8 cellular contexts compared by ENCODE assay signal in genomic region chr11:33699515-33700424, GRCh38. TPM values are rescaled to one million over a fixed set of nuclear protein-coding genes. Genes with fewer than 3 reads are reported as not detected.
A peak's percentile ranks its signal among the peaks of the same experiment; 100 is the strongest.
DNase-seq lines count a peak whose midpoint lies in the region; ATAC-seq and TF ChIP-seq lines count a peak whose summit lies in the region.

No MANE protein-coding gene starts in this region.

- POLR2A ChIA-PET in activated CD8-positive, alpha-beta T cell treated with anti-CD3 and anti-CD28 coated beads, Interleukin-2, amount 10 ng/mL, durations not matched to agents 7 days and 5 days (lab: Charles Lee): interaction anchor here (0.6 to 1.5 kb wide), 4 partner anchors 17 to 950 kb away, joined by 3 to 5 read pairs (median 3); partner anchors contain the start of gene CD59

- H3K27ac Mint-ChIP-seq in activated CD8-positive, alpha-beta T cell treated with anti-CD3 and anti-CD28 coated beads, Interleukin-2, amount 10 ng/mL, durations not matched to agents 7 days and 5 days: peak overlapping the region; percentile 14

- peaks cover 25% of the 10 kb centered on the region for H3K27me3 Mint-ChIP-seq in activated CD8-positive, alpha-beta T cell treated with anti-CD3 and anti-CD28 coated beads, Interleukin-2, amount 10 ng/mL, durations not matched to agents 7 days and 5 days (ENCODE audit: low read depth)

- H3K4me3 ChIP-seq in HFF-Myc (replicated peaks; ENCODE audit: low read depth, low read length) (peak overlapping the region; percentile 37), right cardiac atrium (ENCODE audit: low read length) (peak overlapping the region; percentile 65), skin epidermis (peak overlapping the region; percentile 32 to 57 (median 47))

- WGBS in right cardiac atrium: 44% methylated on average over 31 of the region's 31 CpGs

- no peak for TF ChIP-seq CTCF in HFF-Myc (IDR thresholded peaks at IDR 0.05; ENCODE audit: low read depth, low read length, missing control alignments)

- no peaks in the 10 kb centered on the region for H3K9me3 ChIP-seq in right cardiac atrium (ENCODE audit: control insufficient read depth, low read length)

- no peaks in the 10 kb centered on the region for H3K9me3 Mint-ChIP-seq in activated CD8-positive, alpha-beta T cell treated with anti-CD3 and anti-CD28 coated beads, Interleukin-2, amount 10 ng/mL, durations not matched to agents 7 days and 5 days (ENCODE audit: insufficient read depth)

- peaks cover 24% of the 10 kb centered on the region for H3K4me1 Mint-ChIP-seq in activated CD8-positive, alpha-beta T cell treated with anti-CD3 and anti-CD28 coated beads, Interleukin-2, amount 10 ng/mL, durations not matched to agents 7 days and 5 days (ENCODE audit: low read depth)

- CTCF ChIA-PET in activated CD8-positive, alpha-beta T cell treated with anti-CD3 and anti-CD28 coated beads, Interleukin-2, amount 10 ng/mL, durations not matched to agents 7 days and 5 days (lab: Charles Lee): interaction anchor here (1.7 to 3.5 kb wide), 3 partner anchors 16 to 43 kb away, joined by 4 to 19 read pairs (median 6); partner anchors contain the start of gene CD59

- H3K4me1 ChIP-seq in right cardiac atrium (ENCODE audit: control insufficient read depth, insufficient read depth, low read length): peaks cover 14% of the 10 kb centered on the region

- H3K27ac ChIP-seq in right cardiac atrium (ENCODE audit: low read length): peak overlapping the region; percentile 14
- peak overlapping the region; percentile 31 to 95 (median 84) for H3K27ac ChIP-seq in skin epidermis

- H3K36me3 Mint-ChIP-seq in activated CD8-positive, alpha-beta T cell treated with anti-CD3 and anti-CD28 coated beads, Interleukin-2, amount 10 ng/mL, durations not matched to agents 7 days and 5 days (ENCODE audit: low read depth): no peaks in the 10 kb centered on the region

- intact Hi-C loops in right cardiac atrium (cut with DNase I): no loop called here

- ATAC-seq in activated CD8-positive, alpha-beta T cell treated with anti-CD3 and anti-CD28 coated beads, Interleukin-2, amount 10 ng/mL, durations not matched to agents 7 days and 5 days: no peak
- no peak for ATAC-seq in right cardiac atrium
- ATAC-seq in HG03520 (IDR thresholded peaks at IDR 0.05; ENCODE audit: unreplicated experiment): no peak

- no peaks in the 10 kb centered on the region for H3K27me3 ChIP-seq in right cardiac atrium (ENCODE audit: control insufficient read depth, insufficient read depth)

- no peak for DNase-seq in HFF-Myc (ENCODE audit: extremely low read depth, low read depth)
- DNase-seq in activated CD8-positive, alpha-beta T cell treated with anti-CD3 and anti-CD28 coated beads, Interleukin-2, amount 10 ng/mL, durations not matched to agents 7 days and 5 days: no peak
- peak; percentile 64 to 84 (median 77) for DNase-seq in right cardiac atrium
- no peak for DNase-seq in GOT3 (lab: John Stamatoyannopoulos, UW)
- DNase-seq in T1000 (lab: John Stamatoyannopoulos, UW): no peak
- DNase-seq in HK-2 (ENCODE audit: unreplicated experiment): no peak

- peak overlapping the region; percentile 48 for H3K4me3 Mint-ChIP-seq in activated CD8-positive, alpha-beta T cell treated with anti-CD3 and anti-CD28 coated beads, Interleukin-2, amount 10 ng/mL, durations not matched to agents 7 days and 5 days

RNA-seq across cellular contexts. Expression of gene C11orf91, which starts 0.9 kb away (rescaled TPM):
- total RNA-seq in activated CD8-positive, alpha-beta T cell treated with anti-CD3 and anti-CD28 coated beads, Interleukin-2, amount 10 ng/mL, durations not matched to agents 7 days and 5 days: not detected
- total RNA-seq in right cardiac atrium: 1 to 10 TPM in 1 of 4 donors, not detected in 3; 1.9 TPM
- not detected for polyA plus RNA-seq in right cardiac atrium

RNA-seq across cellular contexts. Expression of gene CD59, which starts 36.5 kb away (rescaled TPM):
- 10 to 100 TPM; 33.7 to 35.1 TPM for total RNA-seq in activated CD8-positive, alpha-beta T cell treated with anti-CD3 and anti-CD28 coated beads, Interleukin-2, amount 10 ng/mL, durations not matched to agents 7 days and 5 days
- 100 to 1,000 TPM; 619 to 780 (median 669) TPM for total RNA-seq in right cardiac atrium
- polyA plus RNA-seq in right cardiac atrium: 245 TPM

Comparison
In these comparisons a context has a peak if more than half of its experiments do, and no peak if none do; other contexts are left out.
1. DNase-seq: peak in right cardiac atrium (3 of 3); none in HFF-Myc (single experiment), activated CD8-positive, alpha-beta T cell treated with anti-CD3 and anti-CD28 coated beads, Interleukin-2, amount 10 ng/mL, durations not matched to agents 7 days and 5 days (single experiment), GOT3 (single experiment), T1000 (single experiment) and HK-2 (single experiment).
2. RNA of gene CD59, which starts 36.5 kb away (total RNA-seq): 619 to 780 TPM in right cardiac atrium; 33.7 to 35.1 TPM in activated CD8-positive, alpha-beta T cell treated with anti-CD3 and anti-CD28 coated beads, Interleukin-2, amount 10 ng/mL, durations not matched to agents 7 days and 5 days; every median in the first group is over 10 times any median in the second.
3. Peak in every context shown above with its lines, with median percentiles within 50 percentile points of each other: H3K4me3 ChIP-seq.